In the genomic region with DNA sequence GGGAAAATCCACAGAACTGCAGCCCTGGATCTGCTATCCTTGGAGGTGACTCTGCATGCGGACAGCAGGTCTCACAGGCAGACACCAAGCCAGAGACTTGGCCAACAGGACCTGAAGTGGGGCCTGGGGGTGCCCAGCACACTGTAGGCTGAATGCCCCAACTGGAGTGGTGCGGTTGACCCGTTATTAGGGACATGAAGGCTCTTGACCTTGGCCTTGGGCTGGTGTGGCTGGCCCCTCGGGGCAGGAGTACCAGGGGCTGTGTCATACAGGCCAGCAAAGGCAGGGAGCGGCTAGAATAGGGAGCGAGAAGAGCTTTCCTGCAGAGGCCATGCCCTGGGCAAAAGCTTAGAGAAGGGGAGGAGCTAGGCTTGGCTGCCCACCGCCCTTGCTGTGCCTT, we compare ENCODE assay signal across 17 cellular contexts.
"Had no signal": no experiment of that assay in that cellular context is flagged by ENCODE, and none has a peak within 500 bp of the region (broad histone marks: within the 10 kb centered on the region; RNA-seq: fewer than 3 reads in every experiment).

No MANE protein-coding gene starts in this region.

- ATAC-seq: foreskin keratinocyte; left colon; left ventricle myocardium superior; naive thymus-derived CD4-positive, alpha-beta T cell; sciatic nerve; stimulated activated naive CD8-positive, alpha-beta T cell treated with anti-CD3 and anti-CD28 coated beads, Interleukin-15, Interleukin-2, amounts not matched to agents 100 U/mL and 50 U/mL, for 24 hours had no signal

- H3K27ac Mint-ChIP-seq: naive thymus-derived CD4-positive, alpha-beta T cell had no signal

- DNase-seq: effector memory CD4-positive, alpha-beta T cell; foreskin keratinocyte; kidney; left colon; left ventricle myocardium superior; mesendoderm; naive thymus-derived CD4-positive, alpha-beta T cell; occipital lobe; stimulated activated CD4-positive, alpha-beta T cell treated with anti-CD3 and anti-CD28 coated beads, Interleukin-2, amount 100 ng/mL, for 24 hours; stimulated activated CD4-positive, alpha-beta T cell treated with anti-CD3 and anti-CD28 coated beads, Interleukin-4, amount 100 ng/mL, for 4 hours; stimulated activated naive CD8-positive, alpha-beta T cell treated with anti-CD3 and anti-CD28 coated beads, Interleukin-15, Interleukin-2, amounts not matched to agents 100 U/mL and 50 U/mL, for 24 hours; tibial artery; upper lobe of left lung had no signal

- H3K4me1 Mint-ChIP-seq: naive thymus-derived CD4-positive, alpha-beta T cell; neural crest cell had no signal

- H3K4me1 ChIP-seq: foreskin keratinocyte, tibial artery, upper lobe of left lung, vagina had no signal

- H3K4me3 ChIP-seq: tibial artery, upper lobe of left lung, vagina had no signal

- H3K27ac ChIP-seq: epithelial cell of prostate, foreskin keratinocyte, tibial artery, upper lobe of left lung, vagina had no signal

- H3K27me3 ChIP-seq: upper lobe of left lung, vagina had no signal

- H3K36me3 ChIP-seq: tibial artery, upper lobe of left lung, vagina had no signal

- H3K4me3 Mint-ChIP-seq: naive thymus-derived CD4-positive, alpha-beta T cell; neural crest cell had no signal

- H3K9me3 ChIP-seq: tibial artery, vagina had no signal
